In genomic region chr9:90107021-90107771, GRCh38 we compare ENCODE assay signal across 10 cellular contexts.
DNase-seq lines count a peak whose midpoint lies in the region; ATAC-seq and TF ChIP-seq lines count a peak whose summit lies in the region.
"Had no signal": no experiment of that assay in that cellular context is flagged by ENCODE, and none has a peak within 500 bp of the region (broad histone marks: within the 10 kb centered on the region; RNA-seq: fewer than 3 reads in every experiment).

No MANE protein-coding gene starts in this region.

- peak overlapping the region; percentile 63 to 67 (median 66) for H3K27ac ChIP-seq in esophagus muscularis mucosa (replicated peaks in 1 of 4)
- no peak overlapping the region for H3K27ac ChIP-seq in prostate gland

- H3K9me3 ChIP-seq in esophagus muscularis mucosa: no peaks in the 10 kb centered on the region
- H3K9me3 ChIP-seq in prostate gland: no peaks in the 10 kb centered on the region

- peak in 1 of 3 experiments; percentile 6 for TF ChIP-seq CTCF in esophagus muscularis mucosa (IDR thresholded peaks at IDR 0.05)
- TF ChIP-seq CTCF in prostate gland (IDR thresholded peaks at IDR 0.05): no peak
- TF ChIP-seq CTCF in activated CD8-positive, alpha-beta T cell treated with anti-CD3 and anti-CD28 coated beads for 36 hours (IDR thresholded peaks at IDR 0.05): no peak

- CTCF ChIA-PET in activated CD8-positive, alpha-beta T cell treated with anti-CD3 and anti-CD28 coated beads for 36 hours (lab: Charles Lee): interaction anchor here (9.1 kb wide), 1 partner anchor 508 kb away, joined by 355 read pairs; the partner anchor contains the start of gene GADD45G

- no peak overlapping the region for H3K27ac Mint-ChIP-seq in activated CD8-positive, alpha-beta T cell treated with anti-CD3 and anti-CD28 coated beads for 36 hours
- H3K27ac Mint-ChIP-seq: natural killer cell had no signal

- no peak overlapping the region for H3K4me3 Mint-ChIP-seq in activated CD8-positive, alpha-beta T cell treated with anti-CD3 and anti-CD28 coated beads for 36 hours
- H3K4me3 Mint-ChIP-seq: natural killer cell had no signal

- TF ChIP-seq EP300 in esophagus muscularis mucosa (IDR thresholded peaks at IDR 0.05): no peak

- H3K4me3 ChIP-seq in esophagus muscularis mucosa (no peak overlapping the region), prostate gland (no peak overlapping the region)

- intact Hi-C loops in esophagus muscularis mucosa (cut with DNase I): loop anchor here (10.0 kb wide), 1 partner anchor 222 kb away; no protein-coding TSS in a partner anchor
- intact Hi-C loops in prostate gland (cut with DNase I): no loop called here
- intact Hi-C loops in activated CD8-positive, alpha-beta T cell treated with anti-CD3 and anti-CD28 coated beads for 36 hours (cut with micrococcal nuclease): no loop called here

- no peaks in the 10 kb centered on the region for H3K36me3 ChIP-seq in esophagus muscularis mucosa
- no peaks in the 10 kb centered on the region for H3K36me3 ChIP-seq in prostate gland

- H3K36me3 Mint-ChIP-seq in activated CD8-positive, alpha-beta T cell treated with anti-CD3 and anti-CD28 coated beads for 36 hours (ENCODE audit: low read depth): no peaks in the 10 kb centered on the region
- H3K36me3 Mint-ChIP-seq: natural killer cell had no signal

- H3K27me3 ChIP-seq in esophagus muscularis mucosa: no peaks in the 10 kb centered on the region
- no peaks in the 10 kb centered on the region for H3K27me3 ChIP-seq in prostate gland (replicated peaks; ENCODE audit: insufficient read depth)

- peaks cover 26 to 32% (median 29%) of the 10 kb centered on the region in 4 donors for H3K4me1 ChIP-seq in esophagus muscularis mucosa
- no peaks in the 10 kb centered on the region for H3K4me1 ChIP-seq in prostate gland (replicated peaks)

- POLR2A ChIA-PET in activated CD8-positive, alpha-beta T cell treated with anti-CD3 and anti-CD28 coated beads for 36 hours (lab: Charles Lee): no interaction called here

- peaks cover 6% of the 10 kb centered on the region for H3K9me3 Mint-ChIP-seq in activated CD8-positive, alpha-beta T cell treated with anti-CD3 and anti-CD28 coated beads for 36 hours
- H3K9me3 Mint-ChIP-seq: natural killer cell had no signal

- DNase-seq in H4 (ENCODE audit: low spot score) (peak; percentile 47), NCI-H2227 treated with DMSO at 0.1 percent for 48 hours (lab: John Stamatoyannopoulos, UW) (peak; percentile 4), esophagus muscularis mucosa (ENCODE audit: extremely low spot score) (no peak), prostate gland (ENCODE audit: low spot score) (peak; percentile 74), occipital lobe (lab: John Stamatoyannopoulos, UW) (no peak)
- DNase-seq in activated CD8-positive, alpha-beta T cell treated with anti-CD3 and anti-CD28 coated beads for 36 hours: no peak
- DNase-seq: activated T-cell treated with anti-CD3 and anti-CD28 coated beads, Interleukin-2, amount 50 U/mL, for 1 hour; natural killer cell had no signal

- peaks cover 3% of the 10 kb centered on the region for H3K27me3 Mint-ChIP-seq in activated CD8-positive, alpha-beta T cell treated with anti-CD3 and anti-CD28 coated beads for 36 hours

- ATAC-seq in HG03039 (IDR thresholded peaks at IDR 0.05; ENCODE audit: unreplicated experiment): no peak
- no peak for ATAC-seq in activated CD8-positive, alpha-beta T cell treated with anti-CD3 and anti-CD28 coated beads for 36 hours
- no peak for ATAC-seq in HG02840 (IDR thresholded peaks at IDR 0.05; ENCODE audit: low FRiP score, unreplicated experiment)
- ATAC-seq: natural killer cell had no signal

- 11% methylated on average over 4 of the region's 4 CpGs for WGBS in esophagus muscularis mucosa
- WGBS in prostate gland: 17% methylated on average over 4 of the region's 4 CpGs

- peaks cover 3% of the 10 kb centered on the region for H3K4me1 Mint-ChIP-seq in activated CD8-positive, alpha-beta T cell treated with anti-CD3 and anti-CD28 coated beads for 36 hours (ENCODE audit: low read depth)

- no peak for TF ChIP-seq POLR2A in esophagus muscularis mucosa (IDR thresholded peaks at IDR 0.05; ENCODE audit: low read depth)
- no peak for TF ChIP-seq POLR2A in prostate gland (IDR thresholded peaks at IDR 0.05)

Comparison
In these comparisons a context has a peak if more than half of its experiments do, and no peak if none do; other contexts are left out.
1. DNase-seq: peak in H4 (single experiment), NCI-H2227 treated with DMSO at 0.1 percent for 48 hours (single experiment) and prostate gland (single experiment); none in esophagus muscularis mucosa (single experiment), occipital lobe (single experiment) and activated CD8-positive, alpha-beta T cell treated with anti-CD3 and anti-CD28 coated beads for 36 hours (single experiment).
2. H3K27ac ChIP-seq: peak in esophagus muscularis mucosa (4 of 4); none in prostate gland (0 of 2).